8 cellular contexts compared by ENCODE assay signal in genomic region chr3:15426579-15427118, GRCh38. TPM values are rescaled to one million over a fixed set of nuclear protein-coding genes. Genes with fewer than 3 reads are reported as not detected.
DNase-seq lines count a peak whose midpoint lies in the region; ATAC-seq and TF ChIP-seq lines count a peak whose summit lies in the region.

No MANE protein-coding gene starts in this region.

- H2AFZ ChIP-seq in trophoblast cell (ENCODE audit: insufficient read depth, low read length, poor library complexity): no peak overlapping the region

- H3K79me2 ChIP-seq in trophoblast cell (ENCODE audit: control insufficient read depth, insufficient read depth, low read length, poor library complexity): peaks cover 14% of the 10 kb centered on the region

- H3K23ac ChIP-seq in trophoblast cell (ENCODE audit: low read length): no peak overlapping the region

- no peak for TF ChIP-seq CTCF in Peyer's patch (IDR thresholded peaks at IDR 0.05)

- peak overlapping the region; percentile 77 for H2BK120ac ChIP-seq in trophoblast cell (ENCODE audit: insufficient read depth, low read length, poor library complexity)

- peak overlapping the region; percentile 92 for H4K91ac ChIP-seq in trophoblast cell (ENCODE audit: low read depth, low read length)

- H3K9ac ChIP-seq in ES-I3 (ENCODE audit: low read depth, low read length) (peak overlapping the region; percentile 92), trophoblast cell (ENCODE audit: low read length) (peak overlapping the region; percentile 96)

- H2BK5ac ChIP-seq in trophoblast cell (ENCODE audit: low read depth, low read length, poor library complexity): no peak overlapping the region

- peak overlapping the region; percentile 78 to 81 (median 80) for H3K27ac ChIP-seq in Peyer's patch
- H3K27ac ChIP-seq in esophagus (ENCODE audit: low read depth in 2 of 2, low read length in 1 of 2): peak overlapping the region in 1 of 2 donors; percentile 79
- H3K27ac ChIP-seq in trophoblast cell (ENCODE audit: low read depth, low read length): no peak overlapping the region

- H4K12ac ChIP-seq in trophoblast cell (ENCODE audit: low read depth, low read length): peak overlapping the region; percentile 89

- TF ChIP-seq POLR2A in Peyer's patch (IDR thresholded peaks at IDR 0.05): no peak

- peak overlapping the region; percentile 94 for H3K14ac ChIP-seq in trophoblast cell (ENCODE audit: low read length)

- H3K4me2 ChIP-seq in trophoblast cell (ENCODE audit: low read length): peak overlapping the region; percentile 74

- H2BK12ac ChIP-seq in trophoblast cell (ENCODE audit: low read length): no peak overlapping the region

- peaks cover 12% of the 10 kb centered on the region; the same call in 1 of the 2 replicates for H3K36me3 ChIP-seq in ES-I3 (ENCODE audit: insufficient read depth, low read length)
- peaks cover 0 to 34% (median 0%) of the 10 kb centered on the region in 3 donors for H3K36me3 ChIP-seq in Peyer's patch
- peaks cover 0 to 3% of the 10 kb centered on the region in 2 donors for H3K36me3 ChIP-seq in esophagus (ENCODE audit: control insufficient read depth in 2 of 2, insufficient read depth in 2 of 2, low read length in 1 of 2)
- H3K36me3 ChIP-seq in trophoblast cell (ENCODE audit: control insufficient read depth in 1 of 2, insufficient read depth in 2 of 2, low read length in 2 of 2): peaks cover 21 to 26% of the 10 kb centered on the region in 2 experiments

- H3K27me3 ChIP-seq in Peyer's patch (no peaks in the 10 kb centered on the region), esophagus (ENCODE audit: control insufficient read depth in 1 of 2, insufficient read depth in 2 of 2, low read length in 2 of 2) (no peaks in the 10 kb centered on the region), trophoblast cell (ENCODE audit: insufficient read depth, low read length) (no peaks in the 10 kb centered on the region)

- H3K4me3 ChIP-seq in Peyer's patch (peak overlapping the region; percentile 73 to 95 (median 84)), esophagus (ENCODE audit: low read depth in 1 of 2, low read length in 2 of 2) (peak overlapping the region; percentile 76 to 98), trophoblast cell (ENCODE audit: low read depth, low read length) (peak overlapping the region; percentile 97)

- 44 to 51% methylated on average over 16 of the region's 16 CpGs for WGBS in esophagus, 2 donors
- no CpG with 5 or more reads among the region's 16 CpGs for WGBS in trophoblast cell (ENCODE audit: extremely low coverage, insufficient coverage, insufficient read length)

- H3K4me1 ChIP-seq in ES-I3 (ENCODE audit: insufficient read depth, low read length): peaks cover 5% of the 10 kb centered on the region; the same call in 1 of the 2 replicates
- peaks cover 0 to 32% (median 2%) of the 10 kb centered on the region in 4 donors for H3K4me1 ChIP-seq in Peyer's patch
- no peaks in the 10 kb centered on the region for H3K4me1 ChIP-seq in esophagus (ENCODE audit: control insufficient read depth in 2 of 2, insufficient read depth in 2 of 2, low read length in 1 of 2)
- H3K4me1 ChIP-seq in trophoblast cell (ENCODE audit: control insufficient read depth in 1 of 2, insufficient read depth in 2 of 2, low read length in 2 of 2): peaks cover 1 to 7% of the 10 kb centered on the region in 2 experiments

- DNase-seq in Peyer's patch (no peak), trophoblast cell (no peak), cerebellar cortex (ENCODE audit: low spot score) (no peak)
- DNase-seq in activated CD8-positive, alpha-beta memory T cell treated with anti-CD3 and anti-CD28 coated beads for 24 hours: no peak

- H2AK5ac ChIP-seq in trophoblast cell (ENCODE audit: low read length): peak overlapping the region; percentile 28

- H4K8ac ChIP-seq in trophoblast cell (ENCODE audit: low read depth, low read length): peak overlapping the region; percentile 99

- H3K9me3 ChIP-seq in ES-I3 (ENCODE audit: control insufficient read depth, insufficient read depth, low read length) (no peaks in the 10 kb centered on the region), Peyer's patch (no peaks in the 10 kb centered on the region), esophagus (ENCODE audit: control insufficient read depth in 2 of 2, insufficient read depth in 1 of 2, low read depth in 1 of 2, low read length in 1 of 2) (no peaks in the 10 kb centered on the region), trophoblast cell (ENCODE audit: insufficient read depth, low read depth, low read length) (no peaks in the 10 kb centered on the region)

- H3K79me1 ChIP-seq in trophoblast cell (ENCODE audit: low read length): peaks cover 9% of the 10 kb centered on the region

- H3K18ac ChIP-seq in trophoblast cell (ENCODE audit: low read length): peak overlapping the region; percentile 99

- peak overlapping the region; percentile 73 for H3K4ac ChIP-seq in trophoblast cell (ENCODE audit: low read depth, low read length)

- no peak for ATAC-seq in activated CD4-positive, CD25-positive, alpha-beta regulatory T cell treated with anti-CD3 and anti-CD28 coated beads, Interleukin-2, amount 50 U/mL, for 24 hours
- no peak for ATAC-seq in HG03108 (IDR thresholded peaks at IDR 0.05; ENCODE audit: unreplicated experiment)

RNA-seq across cellular contexts. Expression of gene METTL6, which starts 0.7 kb away (rescaled TPM):
- total RNA-seq in Peyer's patch: 10 to 100 TPM in 3 of 4 donors, 1 to 10 TPM in 1; 9.5 to 16.2 (median 13.4) TPM
- 1 to 10 TPM; 5.6 to 8.9 TPM for polyA plus RNA-seq in esophagus
- 19.9 TPM in 2 replicates for polyA plus RNA-seq in trophoblast cell (2013)

RNA-seq across cellular contexts. Expression of gene EAF1, which starts 0.7 kb away (rescaled TPM):
- 10 to 100 TPM; 27.1 to 45.4 (median 33.0) TPM for total RNA-seq in Peyer's patch
- 1 to 10 TPM; 3.2 to 6.3 TPM for polyA plus RNA-seq in esophagus
- 44.8 and 48.3 TPM in 2 replicates for polyA plus RNA-seq in trophoblast cell (2013)
